In the genomic region with DNA sequence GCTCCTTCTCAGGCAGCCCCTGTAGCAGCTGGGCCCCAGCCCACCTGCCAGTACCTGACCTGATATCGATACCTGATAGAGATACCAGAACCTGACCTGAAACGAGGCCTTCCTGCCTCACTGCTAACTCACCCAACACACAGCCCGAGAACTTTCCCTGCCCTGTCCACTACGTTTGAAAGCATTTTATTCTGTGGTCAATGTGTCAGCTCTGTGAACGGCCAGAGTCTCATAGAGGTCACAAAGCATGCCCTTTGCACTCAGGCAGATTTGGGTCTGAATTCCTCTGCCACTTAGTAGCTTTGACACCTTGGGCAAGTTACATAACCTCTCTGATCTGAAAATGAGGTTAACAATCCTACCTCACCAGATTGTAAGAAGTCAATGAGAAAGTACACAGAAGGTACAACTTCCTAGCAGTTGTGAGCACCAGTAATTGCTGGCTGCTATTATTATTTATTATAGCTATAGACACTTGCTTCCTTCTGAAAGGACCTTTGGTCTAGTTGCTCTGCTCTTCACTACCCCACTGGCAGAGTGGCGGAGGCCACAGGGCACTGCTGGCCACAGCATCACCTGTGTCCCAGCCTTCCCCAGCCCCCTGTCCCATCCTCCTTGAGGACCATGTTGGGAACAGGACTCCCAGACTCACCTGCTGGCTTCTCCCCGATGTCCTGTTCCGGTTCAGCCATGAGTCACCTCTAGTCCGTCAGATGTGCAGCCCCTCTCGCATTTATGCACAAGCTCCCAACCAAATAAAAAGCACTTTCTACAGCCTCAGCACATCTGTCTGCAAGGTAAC, we compare ENCODE assay signal across 21 cellular contexts. TPM values are rescaled to one million over a fixed set of nuclear protein-coding genes. Genes with fewer than 3 reads are reported as not detected.
DNase-seq lines count a peak whose midpoint lies in the region; ATAC-seq and TF ChIP-seq lines count a peak whose summit lies in the region.
"Had no signal": no experiment of that assay in that cellular context is flagged by ENCODE, and none has a peak within 500 bp of the region (broad histone marks: within the 10 kb centered on the region; RNA-seq: fewer than 3 reads in every experiment).

No MANE protein-coding gene starts in this region.

- H3K27ac Mint-ChIP-seq in memory B cell, result no peak overlapping the region

- H3K4me1 ChIP-seq in adipocyte (ENCODE audit: control insufficient read depth, insufficient read depth, low read length), result peaks cover 42% of the 10 kb centered on the region
- H3K4me1 ChIP-seq in spleen, result peaks cover 17 to 43% (median 35%) of the 10 kb centered on the region in 6 donors
- H3K4me1 ChIP-seq in lower lobe of right lung, result peaks cover 22% of the 10 kb centered on the region
- H3K4me1 ChIP-seq: testis had no signal

- DNase-seq in GM13976 (ENCODE audit: low spot score), result peak; percentile 6
- no peak for DNase-seq in adipocyte (ENCODE audit: low read depth)
- DNase-seq in memory B cell (ENCODE audit: low spot score in 2 of 2), result no peak
- peak; percentile 72 for DNase-seq in spleen
- no peak for DNase-seq in lower lobe of right lung
- no peak for DNase-seq in D341Med (ENCODE audit: low spot score)
- no peak for DNase-seq in COR-L47 (lab: John Stamatoyannopoulos, UW)
- DNase-seq: activated gamma-delta T cell; kidney; naive thymus-derived CD8-positive, alpha-beta T cell; NCI-H748 treated with DMSO at 0.1 percent for 48 hours; RPMI8226; T-helper 1 cell; testis; WERI-Rb-1 had no signal

- no peak for TF ChIP-seq CTCF in GM13976 (IDR thresholded peaks at IDR 0.05; ENCODE audit: borderline replicate concordance, control extremely low read depth, extremely low read depth, insufficient read depth, missing control alignments)
- no peak for TF ChIP-seq CTCF in spleen (IDR thresholded peaks at IDR 0.05 in 8 of 11, conservative IDR thresholded peaks at IDR 0.05 in 3 of 11)
- TF ChIP-seq CTCF in lower lobe of right lung (IDR thresholded peaks at IDR 0.05), result no peak

- peak overlapping the region; percentile 33 for H3K4me3 Mint-ChIP-seq in memory B cell
- H3K4me3 Mint-ChIP-seq: naive thymus-derived CD8-positive, alpha-beta T cell had no signal

- H3K27ac ChIP-seq in spleen (peak overlapping the region in 4 of 8 donors; percentile 57 to 86 (median 72)), lower lobe of right lung (no peak overlapping the region)
- H3K27ac ChIP-seq: testis had no signal

- H3K9me3 Mint-ChIP-seq in memory B cell, result no peaks in the 10 kb centered on the region
- H3K9me3 Mint-ChIP-seq: naive thymus-derived CD8-positive, alpha-beta T cell had no signal

- no peaks in the 10 kb centered on the region for H3K36me3 ChIP-seq in adipocyte (ENCODE audit: control insufficient read depth, insufficient read depth, low read length, severe bottlenecking)
- no peaks in the 10 kb centered on the region for H3K36me3 ChIP-seq in spleen
- no peaks in the 10 kb centered on the region for H3K36me3 ChIP-seq in lower lobe of right lung
- H3K36me3 ChIP-seq: WERI-Rb-1 had no signal

- H3K9ac ChIP-seq in adipocyte (ENCODE audit: low read length), result peak overlapping the region; percentile 63

- intact Hi-C loops in spleen (cut with DNase I; ENCODE audit: low total_unique reads), result no loop called here
- intact Hi-C loops in lower lobe of right lung (cut with DNase I), result no loop called here

- H3K4me1 Mint-ChIP-seq in memory B cell, result peaks cover 26% of the 10 kb centered on the region

- no peaks in the 10 kb centered on the region for H3K27me3 Mint-ChIP-seq in memory B cell

- 86 to 92% (median 89%) methylated on average over 10 of the region's 10 CpGs for WGBS in spleen, 5 donors

- H3K27me3 ChIP-seq in adipocyte (replicated peaks; ENCODE audit: control insufficient read depth, insufficient read depth, low read length) (no peaks in the 10 kb centered on the region), spleen (replicated peaks in 1 of 7) (no peaks in the 10 kb centered on the region), lower lobe of right lung (ENCODE audit: low read depth) (no peaks in the 10 kb centered on the region)
- H3K27me3 ChIP-seq: testis had no signal

- ATAC-seq in memory B cell (ENCODE audit: low read depth), result no peak
- ATAC-seq in lower lobe of right lung, result no peak
- ATAC-seq in GM21360 (IDR thresholded peaks at IDR 0.05; ENCODE audit: unreplicated experiment), result no peak
- ATAC-seq: esophagus mucosa; HCT116; naive thymus-derived CD8-positive, alpha-beta T cell had no signal

- no peaks in the 10 kb centered on the region for H3K36me3 Mint-ChIP-seq in memory B cell
- H3K36me3 Mint-ChIP-seq: naive thymus-derived CD8-positive, alpha-beta T cell had no signal

- H3K9me3 ChIP-seq in adipocyte (ENCODE audit: control insufficient read depth, low read length) (no peaks in the 10 kb centered on the region), spleen (no peaks in the 10 kb centered on the region), lower lobe of right lung (no peaks in the 10 kb centered on the region)
- H3K9me3 ChIP-seq: testis had no signal

- H3K4me3 ChIP-seq in adipocyte (ENCODE audit: low read length) (no peak overlapping the region), spleen (no peak overlapping the region), lower lobe of right lung (no peak overlapping the region)
- H3K4me3 ChIP-seq: testis had no signal

- in situ Hi-C loops in GM13976 (cut with MboI; ENCODE audit: low sequenced_read_pairs, unreplicated experiment), result no loop called here

- no peak for TF ChIP-seq POLR2A in spleen (IDR thresholded peaks at IDR 0.05)

RNA-seq across cellular contexts. Expression of gene ANKRD40CL, which starts 0.9 kb away (rescaled TPM):
- total RNA-seq in spleen (not detected), lower lobe of right lung (not detected)
- polyA plus RNA-seq in spleen, result not detected
- total RNA-seq: activated CD8-positive, alpha-beta memory T cell treated with anti-CD3 and anti-CD28 coated beads for 36 hours; astrocyte; dermis microvascular lymphatic vessel endothelial cell; esophagus mucosa; kidney; naive thymus-derived CD8-positive, alpha-beta T cell; testis had no signal
- polyA plus RNA-seq: naive thymus-derived CD8-positive, alpha-beta T cell had no signal

RNA-seq across cellular contexts. Expression of gene LUC7L3, which starts 47.0 kb away (rescaled TPM):
- total RNA-seq in spleen (100 to 1,000 TPM; 121 to 223 (median 153) TPM), lower lobe of right lung (106 TPM)
- 100 to 1,000 TPM in 2 of 3 donors, 10 to 100 TPM in 1; 91.2 to 141 (median 103) TPM for polyA plus RNA-seq in spleen

RNA-seq across cellular contexts. Expression of gene ANKRD40, which starts 58.7 kb away (rescaled TPM):
- total RNA-seq in spleen, result 10 to 100 TPM; 33.5 to 54.6 (median 47.1) TPM
- polyA plus RNA-seq in spleen, result 10 to 100 TPM in 1 of 3 donors, 1 to 10 TPM in 2; 6.8 to 16.5 (median 7.2) TPM
- 49.5 TPM for total RNA-seq in lower lobe of right lung

Comparison
In these comparisons a context has a peak if more than half of its experiments do, and no peak if none do; other contexts are left out.
1. DNase-seq: peak in GM13976 (single experiment) and spleen (single experiment); none in adipocyte (single experiment), memory B cell (0 of 2), lower lobe of right lung (single experiment), D341Med (single experiment) and COR-L47 (single experiment).